ENCODE assay signal across 10 cellular contexts in genomic region chr2:160666677-160667061, GRCh38.
DNase-seq lines count a peak whose midpoint lies in the region; ATAC-seq, FAIRE-seq and TF ChIP-seq lines count a peak whose summit lies in the region.
"Had no signal": no experiment of that assay in that cellular context is flagged by ENCODE, and none has a peak within 500 bp of the region (broad histone marks: within the 10 kb centered on the region; RNA-seq: fewer than 3 reads in every experiment).

No MANE protein-coding gene starts in this region.

- H3K27me3 ChIP-seq in RWPE2 (ENCODE audit: insufficient read depth, poor library complexity, severe bottlenecking) (no peaks in the 10 kb centered on the region), left ventricle myocardium inferior (ENCODE audit: low read depth) (no peaks in the 10 kb centered on the region), tibial artery (no peaks in the 10 kb centered on the region)

- H3K9me3 ChIP-seq in RWPE2 (ENCODE audit: severe bottlenecking), result no peaks in the 10 kb centered on the region
- no peaks in the 10 kb centered on the region for H3K9me3 ChIP-seq in left ventricle myocardium inferior (replicated peaks)
- H3K9me3 ChIP-seq in tibial artery, result no peaks in the 10 kb centered on the region

- peak overlapping the region; percentile 53 for H3K4me3 Mint-ChIP-seq in activated CD4-positive, alpha-beta T cell treated with anti-CD3 and anti-CD28 coated beads, Interleukin-2, amount 10 ng/mL, durations not matched to agents 24 days and 14 days
- H3K4me3 Mint-ChIP-seq: activated B cell treated with CpG ODN at 0.5 μM for 24 hours had no signal

- intact Hi-C loops in activated CD4-positive, alpha-beta T cell treated with anti-CD3 and anti-CD28 coated beads, Interleukin-2, amount 10 ng/mL, durations not matched to agents 24 days and 14 days (cut with micrococcal nuclease), result loop anchor here (1.0 to 5.0 kb wide), 3 partner anchors 14 to 149 kb away; no protein-coding TSS in a partner anchor
- intact Hi-C loops in left ventricle myocardium inferior (cut with micrococcal nuclease), result no loop called here
- intact Hi-C loops in tibial artery (cut with DNase I; ENCODE audit: low total_unique reads), result no loop called here

- TF ChIP-seq CTCF in RWPE2 (IDR thresholded peaks at IDR 0.05; ENCODE audit: poor library complexity, severe bottlenecking), result no peak
- TF ChIP-seq CTCF in left ventricle myocardium inferior (IDR thresholded peaks at IDR 0.05; ENCODE audit: borderline replicate concordance), result no peak
- no peak for TF ChIP-seq CTCF in tibial artery (IDR thresholded peaks at IDR 0.05)

- H3K27ac ChIP-seq in RWPE2 (ENCODE audit: poor library complexity, severe bottlenecking) (peak overlapping the region; percentile 35), left ventricle myocardium inferior (replicated peaks) (peak overlapping the region; percentile 76), tibial artery (peak overlapping the region; percentile 64 to 74)

- H3K9me3 Mint-ChIP-seq in activated CD4-positive, alpha-beta T cell treated with anti-CD3 and anti-CD28 coated beads, Interleukin-2, amount 10 ng/mL, durations not matched to agents 24 days and 14 days, result no peaks in the 10 kb centered on the region
- H3K9me3 Mint-ChIP-seq: activated B cell treated with CpG ODN at 0.5 μM for 24 hours had no signal

- peaks cover 20% of the 10 kb centered on the region for H3K4me1 Mint-ChIP-seq in activated CD4-positive, alpha-beta T cell treated with anti-CD3 and anti-CD28 coated beads, Interleukin-2, amount 10 ng/mL, durations not matched to agents 24 days and 14 days
- H3K4me1 Mint-ChIP-seq: activated B cell treated with CpG ODN at 0.5 μM for 24 hours had no signal

- H3K36me3 ChIP-seq in RWPE2 (ENCODE audit: low read depth), result no peaks in the 10 kb centered on the region
- H3K36me3 ChIP-seq in left ventricle myocardium inferior, result no peaks in the 10 kb centered on the region
- H3K36me3 ChIP-seq in tibial artery, result no peaks in the 10 kb centered on the region

- H3K27ac Mint-ChIP-seq in activated CD4-positive, alpha-beta T cell treated with anti-CD3 and anti-CD28 coated beads, Interleukin-2, amount 10 ng/mL, durations not matched to agents 24 days and 14 days, result peak overlapping the region; percentile 45
- H3K27ac Mint-ChIP-seq: activated B cell treated with CpG ODN at 0.5 μM for 24 hours had no signal

- FAIRE-seq in RCC 7860 (lab: Jason Lieb, UNC), result no peak
- FAIRE-seq: GM19239 had no signal

- H3K4me3 ChIP-seq in RWPE2 (ENCODE audit: severe bottlenecking), result no peak overlapping the region
- no peak overlapping the region for H3K4me3 ChIP-seq in left ventricle myocardium inferior
- peak overlapping the region in 1 of 2 donors; percentile 8 for H3K4me3 ChIP-seq in tibial artery

- no peak for DNase-seq in activated CD4-positive, alpha-beta T cell treated with anti-CD3 and anti-CD28 coated beads, Interleukin-2, amount 10 ng/mL, durations not matched to agents 24 days and 14 days
- DNase-seq in activated CD4-positive, alpha-beta T cell treated with anti-CD3 and anti-CD28 coated beads, Interleukin-2, amount 50 U/mL, for 48 hours, result no peak
- DNase-seq in RWPE2 (ENCODE audit: low spot score), result no peak
- no peak for DNase-seq in left ventricle myocardium inferior
- no peak for DNase-seq in tibial artery
- DNase-seq in RCC 7860 (ENCODE audit: low spot score), result no peak
- DNase-seq in NK-92 (lab: John Stamatoyannopoulos, UW; ENCODE audit: unreplicated experiment), result no peak
- DNase-seq: activated B cell treated with CpG ODN at 0.5 μM for 24 hours had no signal

- no peaks in the 10 kb centered on the region for H3K27me3 Mint-ChIP-seq in activated CD4-positive, alpha-beta T cell treated with anti-CD3 and anti-CD28 coated beads, Interleukin-2, amount 10 ng/mL, durations not matched to agents 24 days and 14 days

- peaks cover 22% of the 10 kb centered on the region for H3K4me1 ChIP-seq in RWPE2 (ENCODE audit: insufficient read depth, poor library complexity, severe bottlenecking)
- peaks cover 25% of the 10 kb centered on the region for H3K4me1 ChIP-seq in left ventricle myocardium inferior
- peaks cover 0 to 28% (median 11%) of the 10 kb centered on the region in 4 donors for H3K4me1 ChIP-seq in tibial artery

- no peaks in the 10 kb centered on the region for H3K36me3 Mint-ChIP-seq in activated CD4-positive, alpha-beta T cell treated with anti-CD3 and anti-CD28 coated beads, Interleukin-2, amount 10 ng/mL, durations not matched to agents 24 days and 14 days (ENCODE audit: low read depth)

- ATAC-seq in RWPE2 (ENCODE audit: low read depth) (no peak), HG03571 (IDR thresholded peaks at IDR 0.05; ENCODE audit: unreplicated experiment) (no peak)
